2 cellular contexts compared by ENCODE assay signal in the genomic region with DNA sequence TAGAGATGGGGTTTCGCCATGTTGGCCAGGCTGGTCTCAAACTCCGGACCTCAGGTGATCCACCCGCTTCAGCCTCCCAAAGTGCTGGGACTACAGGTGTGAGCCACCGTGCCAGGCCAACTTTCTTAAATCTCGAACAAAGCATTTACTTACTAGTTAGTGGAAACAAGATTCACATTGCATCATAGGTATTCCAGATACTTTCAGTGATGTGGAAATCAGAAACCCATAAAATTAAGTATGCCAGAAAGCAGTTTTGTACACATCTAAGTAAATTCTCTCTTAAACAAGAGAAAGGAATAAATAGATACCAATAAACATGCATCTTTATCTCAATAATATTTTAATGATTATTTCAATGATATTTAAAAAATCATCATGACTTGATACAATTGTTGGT.
TF ChIP-seq lines count a peak whose summit lies in the region.

No MANE protein-coding gene starts in this region.

TF ChIP-seq in SK-N-SH, 30 proteins besides CTCF, POLR2A, EP300 and RAD21 (continued from another document):
- no peak for TF ChIP-seq YY1 (IDR thresholded peaks at IDR 0.05; ENCODE audit: low read depth)
TF ChIP-seq in SK-N-SH: peak in this region for 0.

TF ChIP-seq in SK-N-SH treated with all-trans-retinoic acid at 6 μM for 48 hours, 23 proteins besides CTCF, POLR2A, EP300 and RAD21 (continued from another document):
- TF ChIP-seq, protein P1, sequence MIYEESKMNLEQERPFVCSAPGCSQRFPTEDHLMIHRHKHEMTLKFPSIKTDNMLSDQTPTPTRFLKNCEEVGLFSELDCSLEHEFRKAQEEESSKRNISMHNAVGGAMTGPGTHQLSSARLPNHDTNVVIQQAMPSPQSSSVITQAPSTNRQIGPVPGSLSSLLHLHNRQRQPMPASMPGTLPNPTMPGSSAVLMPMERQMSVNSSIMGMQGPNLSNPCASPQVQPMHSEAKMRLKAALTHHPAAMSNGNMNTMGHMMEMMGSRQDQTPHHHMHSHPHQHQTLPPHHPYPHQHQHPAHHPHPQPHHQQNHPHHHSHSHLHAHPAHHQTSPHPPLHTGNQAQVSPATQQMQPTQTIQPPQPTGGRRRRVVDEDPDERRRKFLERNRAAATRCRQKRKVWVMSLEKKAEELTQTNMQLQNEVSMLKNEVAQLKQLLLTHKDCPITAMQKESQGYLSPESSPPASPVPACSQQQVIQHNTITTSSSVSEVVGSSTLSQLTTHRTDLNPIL (CRISPR knock-in tag; IDR thresholded peaks at IDR 0.05; ENCODE audit: low read depth): no peak
- TF ChIP-seq OSR1 (CRISPR knock-in tag; IDR thresholded peaks at IDR 0.05) (no peak), ZFP3 (CRISPR knock-in tag; IDR thresholded peaks at IDR 0.05) (no peak), ZNF8 (CRISPR knock-in tag; IDR thresholded peaks at IDR 0.05) (no peak), ZC3H10 (CRISPR knock-in tag; IDR thresholded peaks at IDR 0.05) (no peak), CSDC2 (CRISPR knock-in tag; IDR thresholded peaks at IDR 0.05) (no peak), ISL1 (CRISPR knock-in tag; IDR thresholded peaks at IDR 0.05) (no peak), TCF4 (CRISPR knock-in tag; IDR thresholded peaks at IDR 0.05; ENCODE audit: borderline replicate concordance) (no peak), ZNF70 (CRISPR knock-in tag; IDR thresholded peaks at IDR 0.05) (no peak), ARNTL (CRISPR knock-in tag; IDR thresholded peaks at IDR 0.05; ENCODE audit: borderline replicate concordance, low read depth) (no peak), BACH2 (CRISPR knock-in tag; IDR thresholded peaks at IDR 0.05; ENCODE audit: borderline replicate concordance) (no peak)
- TF ChIP-seq, protein P2, sequence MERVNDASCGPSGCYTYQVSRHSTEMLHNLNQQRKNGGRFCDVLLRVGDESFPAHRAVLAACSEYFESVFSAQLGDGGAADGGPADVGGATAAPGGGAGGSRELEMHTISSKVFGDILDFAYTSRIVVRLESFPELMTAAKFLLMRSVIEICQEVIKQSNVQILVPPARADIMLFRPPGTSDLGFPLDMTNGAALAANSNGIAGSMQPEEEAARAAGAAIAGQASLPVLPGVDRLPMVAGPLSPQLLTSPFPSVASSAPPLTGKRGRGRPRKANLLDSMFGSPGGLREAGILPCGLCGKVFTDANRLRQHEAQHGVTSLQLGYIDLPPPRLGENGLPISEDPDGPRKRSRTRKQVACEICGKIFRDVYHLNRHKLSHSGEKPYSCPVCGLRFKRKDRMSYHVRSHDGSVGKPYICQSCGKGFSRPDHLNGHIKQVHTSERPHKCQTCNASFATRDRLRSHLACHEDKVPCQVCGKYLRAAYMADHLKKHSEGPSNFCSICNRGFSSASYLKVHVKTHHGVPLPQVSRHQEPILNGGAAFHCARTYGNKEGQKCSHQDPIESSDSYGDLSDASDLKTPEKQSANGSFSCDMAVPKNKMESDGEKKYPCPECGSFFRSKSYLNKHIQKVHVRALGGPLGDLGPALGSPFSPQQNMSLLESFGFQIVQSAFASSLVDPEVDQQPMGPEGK (CRISPR knock-in tag; IDR thresholded peaks at IDR 0.05; ENCODE audit: borderline replicate concordance): no peak
TF ChIP-seq in SK-N-SH treated with all-trans-retinoic acid at 6 μM for 48 hours: peak in this region for 0.
